In the genomic region with DNA sequence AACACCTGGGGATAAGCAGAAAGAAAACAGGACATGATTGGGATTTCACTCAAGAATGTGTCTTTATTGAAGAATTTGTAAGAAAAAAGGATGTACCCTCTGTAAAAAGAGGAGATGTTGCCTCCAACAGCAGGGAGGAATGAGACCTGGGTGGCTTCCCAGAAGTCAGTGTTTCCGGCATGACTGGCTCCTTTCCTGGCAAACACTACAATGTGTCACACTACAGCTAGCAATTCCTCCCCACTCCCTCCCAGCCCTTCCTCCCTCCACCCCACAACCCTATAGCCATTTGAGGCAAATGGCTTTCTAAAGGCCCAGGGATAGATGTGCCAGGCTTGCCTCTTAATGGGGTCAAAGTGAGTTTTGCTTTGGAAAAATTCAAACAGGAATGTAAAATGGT, we compare ENCODE assay signal across 11 cellular contexts. TPM values are rescaled to one million over a fixed set of nuclear protein-coding genes. Genes with fewer than 3 reads are reported as not detected.
A peak's percentile ranks its signal among the peaks of the same experiment; 100 is the strongest.
DNase-seq lines count a peak whose midpoint lies in the region; ATAC-seq and TF ChIP-seq lines count a peak whose summit lies in the region.
"Had no signal": no experiment of that assay in that cellular context is flagged by ENCODE, and none has a peak within 500 bp of the region (broad histone marks: within the 10 kb centered on the region; RNA-seq: fewer than 3 reads in every experiment).

No MANE protein-coding gene starts in this region.

- H3K4me3 ChIP-seq in gastroesophageal sphincter: no peak overlapping the region

- peaks cover 27% of the 10 kb centered on the region for H3K4me1 Mint-ChIP-seq in stimulated activated effector memory CD8-positive, alpha-beta T cell treated with anti-CD3 and anti-CD28 coated beads, Interleukin-12 subunit alpha, Interleukin-12 subunit beta, amount 100 ng/mL, for 72 hours
- peaks cover 14 to 15% (median 14%) of the 10 kb centered on the region in 3 donors for H3K4me1 Mint-ChIP-seq in T-cell

- peaks cover 0 to 41% of the 10 kb centered on the region in 2 donors for H3K36me3 ChIP-seq in gastroesophageal sphincter

- H3K9me3 Mint-ChIP-seq in stimulated activated effector memory CD8-positive, alpha-beta T cell treated with anti-CD3 and anti-CD28 coated beads, Interleukin-12 subunit alpha, Interleukin-12 subunit beta, amount 100 ng/mL, for 72 hours: no peaks in the 10 kb centered on the region
- no peaks in the 10 kb centered on the region for H3K9me3 Mint-ChIP-seq in T-cell
- H3K9me3 Mint-ChIP-seq: activated naive CD8-positive, alpha-beta T cell treated with anti-CD3 and anti-CD28 coated beads, Interleukin-2, amount 10 ng/mL, durations not matched to agents 7 days and 5 days; immature natural killer cell had no signal

- TF ChIP-seq CTCF in gastroesophageal sphincter (IDR thresholded peaks at IDR 0.05): no peak

- H3K27me3 ChIP-seq in gastroesophageal sphincter: no peaks in the 10 kb centered on the region

- WGBS in gastroesophageal sphincter (ENCODE audit: low coverage in 1 of 2), 2 donors: 0 to 17% methylated on average over 1 of the region's 1 CpG

- H3K4me3 Mint-ChIP-seq in stimulated activated effector memory CD8-positive, alpha-beta T cell treated with anti-CD3 and anti-CD28 coated beads, Interleukin-12 subunit alpha, Interleukin-12 subunit beta, amount 100 ng/mL, for 72 hours: no peak overlapping the region
- H3K4me3 Mint-ChIP-seq in T-cell: no peak overlapping the region
- H3K4me3 Mint-ChIP-seq: activated naive CD8-positive, alpha-beta T cell treated with anti-CD3 and anti-CD28 coated beads, Interleukin-2, amount 10 ng/mL, durations not matched to agents 7 days and 5 days; immature natural killer cell had no signal

- POLR2A ChIA-PET in T-cell (lab: Charles Lee): interaction anchor here in 1 of 2 donors (0.6 kb wide), 2 partner anchors 25 to 29 kb away, joined by 3 to 4 read pairs; no protein-coding TSS in a partner anchor

- no peak for TF ChIP-seq EP300 in gastroesophageal sphincter (IDR thresholded peaks at IDR 0.05)

- ATAC-seq in gastroesophageal sphincter (peak; percentile 76), T-cell (replicated peaks in 1 of 4) (no peak), HG03378 (IDR thresholded peaks at IDR 0.05; ENCODE audit: unreplicated experiment) (no peak)
- no peak for ATAC-seq in stimulated activated effector memory CD8-positive, alpha-beta T cell treated with anti-CD3 and anti-CD28 coated beads, Interleukin-12 subunit alpha, Interleukin-12 subunit beta, amount 100 ng/mL, for 72 hours

- CTCF ChIA-PET in T-cell (lab: Charles Lee): no interaction called here

- DNase-seq in H4 (ENCODE audit: low spot score) (peak; percentile 38), amniotic stem cell (lab: John Stamatoyannopoulos, UW) (peak; percentile 73), SHP77 (lab: John Stamatoyannopoulos, UW) (no peak), T-cell (no peak)
- DNase-seq in stimulated activated effector memory CD8-positive, alpha-beta T cell treated with anti-CD3 and anti-CD28 coated beads, Interleukin-12 subunit alpha, Interleukin-12 subunit beta, amount 100 ng/mL, for 72 hours (ENCODE audit: low spot score in 2 of 2): no peak
- DNase-seq in activated T-cell treated with anti-CD3 and anti-CD28 coated beads, Interleukin-2, amount 50 U/mL, for 1 hour: no peak
- DNase-seq: activated naive CD8-positive, alpha-beta T cell treated with anti-CD3 and anti-CD28 coated beads, Interleukin-2, amount 10 ng/mL, durations not matched to agents 7 days and 5 days; immature natural killer cell had no signal

- peaks cover 8 to 74% (median 28%) of the 10 kb centered on the region in 3 donors for H3K4me1 ChIP-seq in gastroesophageal sphincter

- no peaks in the 10 kb centered on the region for H3K27me3 Mint-ChIP-seq in T-cell
- H3K27me3 Mint-ChIP-seq: activated naive CD8-positive, alpha-beta T cell treated with anti-CD3 and anti-CD28 coated beads, Interleukin-2, amount 10 ng/mL, durations not matched to agents 7 days and 5 days had no signal

- TF ChIP-seq POLR2A in gastroesophageal sphincter (IDR thresholded peaks at IDR 0.05): no peak

- no peaks in the 10 kb centered on the region for H3K9me3 ChIP-seq in gastroesophageal sphincter

- peaks cover 46% of the 10 kb centered on the region for H3K36me3 Mint-ChIP-seq in stimulated activated effector memory CD8-positive, alpha-beta T cell treated with anti-CD3 and anti-CD28 coated beads, Interleukin-12 subunit alpha, Interleukin-12 subunit beta, amount 100 ng/mL, for 72 hours
- peaks cover 28% of the 10 kb centered on the region for H3K36me3 Mint-ChIP-seq in T-cell

- peak overlapping the region; percentile 34 to 82 (median 70) for H3K27ac ChIP-seq in gastroesophageal sphincter

- H3K27ac Mint-ChIP-seq in stimulated activated effector memory CD8-positive, alpha-beta T cell treated with anti-CD3 and anti-CD28 coated beads, Interleukin-12 subunit alpha, Interleukin-12 subunit beta, amount 100 ng/mL, for 72 hours: peak overlapping the region; percentile 43
- peak overlapping the region in 1 of 2 donors; percentile 28 for H3K27ac Mint-ChIP-seq in T-cell
- H3K27ac Mint-ChIP-seq: activated naive CD8-positive, alpha-beta T cell treated with anti-CD3 and anti-CD28 coated beads, Interleukin-2, amount 10 ng/mL, durations not matched to agents 7 days and 5 days had no signal

RNA-seq across cellular contexts. Expression of a gene that starts 11.5 kb away (rescaled TPM):
- total RNA-seq in H4 (2014; rRNA removed; shearing (Covaris generic)): 0.08 and 0.88 TPM in 2 replicates
- total RNA-seq in gastroesophageal sphincter (10 to 100 TPM; 43.3 to 57.8 (median 50.6) TPM), T-cell (under 1 TPM in 4 of 5 donors, not detected in 1; 0.08 to 0.15 (median 0.09) TPM)
- total RNA-seq: T-helper 1 cell treated with Interleukin-12 subunit alpha and Interleukin-12 subunit beta and Interleukin-4 antibody, amounts not matched to agents 30 ng/mL and 1 ng/mL, for 36 hours had no signal

RNA-seq across cellular contexts. Expression of a gene that starts 12.8 kb away (rescaled TPM):
- total RNA-seq in H4 (2014; rRNA removed; shearing (Covaris generic)): 105 and 110 TPM in 2 replicates
- 100 to 1,000 TPM; 102 to 166 (median 129) TPM for total RNA-seq in gastroesophageal sphincter
- total RNA-seq in T-cell: 10 to 100 TPM; 42.3 to 48.2 (median 44.6) TPM

RNA-seq across cellular contexts. Expression of a gene that starts 19.4 kb away (rescaled TPM):
- 59.1 and 79.3 TPM in 2 replicates for total RNA-seq in H4 (2014; rRNA removed; shearing (Covaris generic))
- total RNA-seq in gastroesophageal sphincter: 100 to 1,000 TPM; 147 to 243 (median 172) TPM
- total RNA-seq in T-cell: 100 to 1,000 TPM; 157 to 295 (median 263) TPM

RNA-seq across cellular contexts. Expression of a gene that starts 47.8 kb away (rescaled TPM):
- 40.8 and 50.8 TPM in 2 replicates for total RNA-seq in H4 (2014; rRNA removed; shearing (Covaris generic))
- total RNA-seq in gastroesophageal sphincter (10 to 100 TPM; 23.8 to 43.4 (median 32.6) TPM), T-cell (10 to 100 TPM; 19.0 to 30.2 (median 28.1) TPM)

RNA-seq across cellular contexts. Expression of a gene that starts 52.6 kb away (rescaled TPM):
- not detected in 2 replicates for total RNA-seq in H4 (2014; rRNA removed; shearing (Covaris generic))
- total RNA-seq in gastroesophageal sphincter (under 1 TPM in 1 of 4 donors, not detected in 3; 0.73 TPM), T-cell (under 1 TPM in 1 of 5 donors, not detected in 4; 0.18 TPM)
- total RNA-seq: activated naive CD8-positive, alpha-beta T cell treated with anti-CD3 and anti-CD28 coated beads, Interleukin-2, amount 10 ng/mL, durations not matched to agents 7 days and 5 days had no signal

Comparison
In these comparisons a context has a peak if more than half of its experiments do, and no peak if none do; other contexts are left out.
1. DNase-seq: peak in H4 (single experiment) and amniotic stem cell (single experiment); none in stimulated activated effector memory CD8-positive, alpha-beta T cell treated with anti-CD3 and anti-CD28 coated beads, Interleukin-12 subunit alpha, Interleukin-12 subunit beta, amount 100 ng/mL, for 72 hours (0 of 2), SHP77 (0 of 2), T-cell (0 of 34) and activated T-cell treated with anti-CD3 and anti-CD28 coated beads, Interleukin-2, amount 50 U/mL, for 1 hour (single experiment).
2. RNA of a gene that starts 11.5 kb away (total RNA-seq): 43.3 to 57.8 TPM in gastroesophageal sphincter; 0.08 to 0.15 TPM in T-cell and 0.08 to 0.88 TPM in H4; every median in the first group is over 10 times any median in the second.